ENCODE assay signal across 9 cellular contexts in the genomic region with DNA sequence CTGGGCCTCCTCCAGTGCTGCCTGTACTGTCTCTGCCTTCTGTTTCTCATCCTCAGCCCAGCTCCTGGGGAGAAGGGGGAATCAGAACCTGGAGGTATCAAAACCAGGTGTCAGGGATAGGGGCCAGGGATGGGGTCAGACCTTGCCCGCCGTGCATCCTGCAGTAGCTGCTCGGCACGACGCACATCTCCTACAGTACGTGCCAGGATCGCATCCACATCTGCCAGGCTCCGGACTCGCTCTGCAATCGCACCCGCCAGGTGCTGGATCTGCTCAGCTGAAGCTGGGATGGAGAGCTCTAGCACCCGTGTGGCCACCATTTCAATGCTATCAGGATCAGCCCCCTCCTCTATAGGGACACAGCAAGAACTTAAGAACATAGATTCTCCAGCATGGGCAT. TPM values are rescaled to one million over a fixed set of nuclear protein-coding genes. Genes with fewer than 3 reads are reported as not detected.
A peak's percentile ranks its signal among the peaks of the same experiment; 100 is the strongest.
DNase-seq lines count a peak whose midpoint lies in the region; ATAC-seq and TF ChIP-seq lines count a peak whose summit lies in the region.
"Had no signal": no experiment of that assay in that cellular context is flagged by ENCODE, and none has a peak within 500 bp of the region (broad histone marks: within the 10 kb centered on the region; RNA-seq: fewer than 3 reads in every experiment).

No MANE protein-coding gene starts in this region.

- H3K4me3 ChIP-seq in BLaER1: no peak overlapping the region
- H3K4me3 ChIP-seq in GM23338: no peak overlapping the region
- no peak overlapping the region for H3K4me3 ChIP-seq in upper lobe of left lung

- no peak overlapping the region for H3K9ac ChIP-seq in BLaER1

- no peaks in the 10 kb centered on the region; the same call in 2 of the 3 replicates for H3K9me3 Mint-ChIP-seq in GM23338
- H3K9me3 Mint-ChIP-seq in activated naive CD8-positive, alpha-beta T cell treated with anti-CD3 and anti-CD28 coated beads for 36 hours: no peaks in the 10 kb centered on the region
- no peaks in the 10 kb centered on the region for H3K9me3 Mint-ChIP-seq in natural killer cell

- intact Hi-C loops in natural killer cell (cut with micrococcal nuclease) (no loop called here), head of caudate nucleus (cut with DNase I) (no loop called here)

- H3K9me3 ChIP-seq in BLaER1: no peaks in the 10 kb centered on the region
- no peaks in the 10 kb centered on the region for H3K9me3 ChIP-seq in upper lobe of left lung

- H3K79me2 ChIP-seq in GM23338 (replicated peaks; ENCODE audit: insufficient read depth): peaks cover 10% of the 10 kb centered on the region

- H3K27me3 Mint-ChIP-seq in GM23338 (ENCODE audit: insufficient read depth, low read depth, poor library complexity): peaks cover 5% of the 10 kb centered on the region
- H3K27me3 Mint-ChIP-seq in activated naive CD8-positive, alpha-beta T cell treated with anti-CD3 and anti-CD28 coated beads for 36 hours: no peaks in the 10 kb centered on the region
- H3K27me3 Mint-ChIP-seq in natural killer cell (ENCODE audit: low read depth in 2 of 2): no peaks in the 10 kb centered on the region

- no peak for TF ChIP-seq POLR2A in upper lobe of left lung (IDR thresholded peaks at IDR 0.05)

- H3F3A ChIP-seq in GM23338 (replicated peaks; ENCODE audit: low read depth): peaks cover 21% of the 10 kb centered on the region

- H3K4me3 Mint-ChIP-seq in GM23338 (peak overlapping the region; percentile 24; the same call in 1 of the 3 replicates), natural killer cell (peak overlapping the region; percentile 70)
- no peak overlapping the region for H3K4me3 Mint-ChIP-seq in activated naive CD8-positive, alpha-beta T cell treated with anti-CD3 and anti-CD28 coated beads for 36 hours

- H3K4me2 ChIP-seq in BLaER1 (no peak overlapping the region), GM23338 (no peak overlapping the region)

- H3K4me1 ChIP-seq in BLaER1: peaks cover 25% of the 10 kb centered on the region
- peaks cover 4% of the 10 kb centered on the region; the same call in 1 of the 2 replicates for H3K4me1 ChIP-seq in GM23338 (ENCODE audit: insufficient read depth)
- peaks cover 15 to 25% (median 19%) of the 10 kb centered on the region in 4 donors for H3K4me1 ChIP-seq in upper lobe of left lung

- H4K20me1 ChIP-seq in BLaER1 (peaks cover 14% of the 10 kb centered on the region; the same call in 1 of the 2 replicates), GM23338 (replicated peaks; ENCODE audit: insufficient read depth) (no peaks in the 10 kb centered on the region)

- H3K27me3 ChIP-seq in BLaER1: no peaks in the 10 kb centered on the region
- no peaks in the 10 kb centered on the region for H3K27me3 ChIP-seq in GM23338 (ENCODE audit: insufficient read depth)
- no peaks in the 10 kb centered on the region for H3K27me3 ChIP-seq in upper lobe of left lung

- no peak for ATAC-seq in GM23338
- ATAC-seq in natural killer cell: no peak
- ATAC-seq in upper lobe of left lung (ENCODE audit: low FRiP score in 2 of 2): no peak
- ATAC-seq in HG03460 (IDR thresholded peaks at IDR 0.05; ENCODE audit: unreplicated experiment): no peak

- H3K27ac Mint-ChIP-seq in GM23338 (peak overlapping the region; percentile 83; the same call in 1 of the 2 replicates), natural killer cell (peak overlapping the region; percentile 81 to 87)
- peak overlapping the region; percentile 74 for H3K27ac Mint-ChIP-seq in activated naive CD8-positive, alpha-beta T cell treated with anti-CD3 and anti-CD28 coated beads for 36 hours

- H3K27ac ChIP-seq in BLaER1 (peak overlapping the region; percentile 97; the same call in 1 of the 2 replicates), GM23338 (ENCODE audit: low read depth) (no peak overlapping the region), upper lobe of left lung (peak overlapping the region in 1 of 4 donors; percentile 89)

- TF ChIP-seq CTCF in GM23338 (conservative IDR thresholded peaks at IDR 0.05; ENCODE audit: low read depth in 2 of 2): no peak
- TF ChIP-seq CTCF in natural killer cell (IDR thresholded peaks at IDR 0.05): no peak
- no peak for TF ChIP-seq CTCF in upper lobe of left lung (IDR thresholded peaks at IDR 0.05)

- WGBS in upper lobe of left lung, 2 donors: 93 to 97% methylated on average over 12 of the region's 12 CpGs

- no peaks in the 10 kb centered on the region for H3K9me2 ChIP-seq in GM23338 (ENCODE audit: insufficient read depth)

- H3K36me3 ChIP-seq in BLaER1 (peaks cover 22% of the 10 kb centered on the region), GM23338 (ENCODE audit: insufficient read depth) (peaks cover 5% of the 10 kb centered on the region; the same call in 1 of the 2 replicates), upper lobe of left lung (peaks cover 33 to 79% (median 74%) of the 10 kb centered on the region in 4 donors)

- H3K4me1 Mint-ChIP-seq in GM23338 (peaks cover 4% of the 10 kb centered on the region; the same call in 2 of the 3 replicates), natural killer cell (peaks cover 5 to 12% of the 10 kb centered on the region in 2 donors)
- H3K4me1 Mint-ChIP-seq in activated naive CD8-positive, alpha-beta T cell treated with anti-CD3 and anti-CD28 coated beads for 36 hours: peaks cover 18% of the 10 kb centered on the region

- H3K36me3 Mint-ChIP-seq in GM23338 (ENCODE audit: low read depth) (peaks cover 24% of the 10 kb centered on the region), natural killer cell (no peaks in the 10 kb centered on the region)
- H3K36me3 Mint-ChIP-seq in activated naive CD8-positive, alpha-beta T cell treated with anti-CD3 and anti-CD28 coated beads for 36 hours: peaks cover 6% of the 10 kb centered on the region

- DNase-seq in GM23338 (ENCODE audit: low spot score): no peak
- DNase-seq in activated naive CD8-positive, alpha-beta T cell treated with anti-CD3 and anti-CD28 coated beads for 36 hours: no peak
- DNase-seq in natural killer cell: no peak
- no peak for DNase-seq in retina
- no peak for DNase-seq in head of caudate nucleus
- DNase-seq in upper lobe of left lung: no peak
- DNase-seq: WERI-Rb-1 had no signal

- no peak for TF ChIP-seq EP300 in upper lobe of left lung (IDR thresholded peaks at IDR 0.05)

- H2AFZ ChIP-seq in GM23338: no peak overlapping the region

TF ChIP-seq in GM23338, 12 proteins besides CTCF, POLR2A, EP300 and RAD21 (continues in another document):
- no peak for TF ChIP-seq ZNF331 (CRISPR knock-in tag; IDR thresholded peaks at IDR 0.05; ENCODE audit: low read depth)
- no peak for TF ChIP-seq JUNB (IDR thresholded peaks at IDR 0.05; ENCODE audit: unreplicated experiment)
- no peak for TF ChIP-seq POLR2AphosphoS5 (IDR thresholded peaks at IDR 0.05; ENCODE audit: low read depth)
- TF ChIP-seq ZNF114 (CRISPR knock-in tag; IDR thresholded peaks at IDR 0.05): no peak
- TF ChIP-seq STAT1 (IDR thresholded peaks at IDR 0.05; ENCODE audit: unreplicated experiment): no peak
- TF ChIP-seq CREB1 (CRISPR knock-in tag; IDR thresholded peaks at IDR 0.05; ENCODE audit: low read depth): no peak
- TF ChIP-seq NANOG (IDR thresholded peaks at IDR 0.05; ENCODE audit: borderline replicate concordance): no peak

RNA-seq across cellular contexts. Expression of gene USP19, which starts 1.4 kb away (rescaled TPM):
- 56.9 and 62.0 TPM in 2 replicates for total RNA-seq in GM23338 (2014; rRNA removed; shearing (Covaris generic))
- 13.2 and 14.0 TPM in 2 replicates for polyA plus RNA-seq in GM23338 (2016; fragmentation: Nextera tagmentation; extraction: Ambion mirVana)
- 10 to 100 TPM; 50.8 to 55.5 TPM for total RNA-seq in activated naive CD8-positive, alpha-beta T cell treated with anti-CD3 and anti-CD28 coated beads for 36 hours
- 10 to 100 TPM; 68.6 to 71.5 (median 68.6) TPM for total RNA-seq in natural killer cell
- total RNA-seq in upper lobe of left lung: 10 to 100 TPM; 42.6 to 76.4 (median 57.2) TPM

RNA-seq across cellular contexts. Expression of gene LAMB2, which starts 10.8 kb away (rescaled TPM):
- 106 and 154 TPM in 2 replicates for total RNA-seq in GM23338 (2014; rRNA removed; shearing (Covaris generic))
- 71.0 and 71.3 TPM in 2 replicates for polyA plus RNA-seq in GM23338 (2016; fragmentation: Nextera tagmentation; extraction: Ambion mirVana)
- not detected for total RNA-seq in activated naive CD8-positive, alpha-beta T cell treated with anti-CD3 and anti-CD28 coated beads for 36 hours
- total RNA-seq in natural killer cell (1 to 10 TPM in 2 of 3 donors, under 1 TPM in 1; 0.75 to 1.7 (median 1.2) TPM), upper lobe of left lung (100 to 1,000 TPM; 349 to 904 (median 555) TPM)

RNA-seq across cellular contexts. Expression of gene QARS1, which starts 17.5 kb away (rescaled TPM):
- total RNA-seq in GM23338 (2014; rRNA removed; shearing (Covaris generic)): 301 and 373 TPM in 2 replicates
- polyA plus RNA-seq in GM23338 (2016; fragmentation: Nextera tagmentation; extraction: Ambion mirVana): 173 and 189 TPM in 2 replicates
- total RNA-seq in activated naive CD8-positive, alpha-beta T cell treated with anti-CD3 and anti-CD28 coated beads for 36 hours: 100 to 1,000 TPM; 252 to 272 TPM
- total RNA-seq in natural killer cell (100 to 1,000 TPM; 250 to 280 (median 258) TPM), upper lobe of left lung (100 to 1,000 TPM; 143 to 256 (median 191) TPM)

RNA-seq across cellular contexts. Expression of gene QRICH1, which starts 28.2 kb away (rescaled TPM):
- total RNA-seq in GM23338 (2014; rRNA removed; shearing (Covaris generic)): 114 and 149 TPM in 2 replicates
- 66.9 and 71.2 TPM in 2 replicates for polyA plus RNA-seq in GM23338 (2016; fragmentation: Nextera tagmentation; extraction: Ambion mirVana)
- 100 to 1,000 TPM; 126 to 127 TPM for total RNA-seq in activated naive CD8-positive, alpha-beta T cell treated with anti-CD3 and anti-CD28 coated beads for 36 hours
- 100 to 1,000 TPM; 220 to 230 (median 227) TPM for total RNA-seq in natural killer cell
- 100 to 1,000 TPM in 1 of 6 donors, 10 to 100 TPM in 5; 65.6 to 145 (median 74.2) TPM for total RNA-seq in upper lobe of left lung

RNA-seq across cellular contexts. Expression of gene CCDC71, which starts 44.1 kb away (rescaled TPM):
- 37.4 and 44.2 TPM in 2 replicates for total RNA-seq in GM23338 (2014; rRNA removed; shearing (Covaris generic))
- 1.9 and 2.6 TPM in 2 replicates for polyA plus RNA-seq in GM23338 (2016; fragmentation: Nextera tagmentation; extraction: Ambion mirVana)
- 10 to 100 TPM; 30.0 to 30.9 TPM for total RNA-seq in activated naive CD8-positive, alpha-beta T cell treated with anti-CD3 and anti-CD28 coated beads for 36 hours
- total RNA-seq in natural killer cell (10 to 100 TPM; 13.8 to 20.6 (median 15.6) TPM), upper lobe of left lung (10 to 100 TPM; 20.7 to 31.6 (median 26.0) TPM)

Comparison
In these comparisons a context has a peak if more than half of its experiments do, and no peak if none do; other contexts are left out.
1. RNA of gene LAMB2, which starts 10.8 kb away (total RNA-seq): 349 to 904 TPM in upper lobe of left lung and 106 to 154 TPM in GM23338; 0.75 to 1.7 TPM in natural killer cell and not detected in activated naive CD8-positive, alpha-beta T cell treated with anti-CD3 and anti-CD28 coated beads for 36 hours; every median in the first group is over 10 times any median in the second.
2. Peak in every context shown above with its lines, with median percentiles within 50 percentile points of each other: H3K27ac Mint-ChIP-seq.